In genomic region chr15:81113204-81113657, GRCh38 we compare ENCODE assay signal across 1 cellular context.
TF ChIP-seq lines count a peak whose summit lies in the region.

No MANE protein-coding gene starts in this region.

TF ChIP-seq in H1, 55 proteins besides CTCF, POLR2A, EP300 and RAD21:
- no peak for TF ChIP-seq POLR2AphosphoS5 (IDR thresholded peaks at IDR 0.05; ENCODE audit: low read depth, low read length)
TF ChIP-seq in H1: peak in this region for 0.
